20 cellular contexts compared by ENCODE assay signal in genomic region chr6:169023161-169023874, GRCh38.
DNase-seq lines count a peak whose midpoint lies in the region; ATAC-seq, FAIRE-seq and TF ChIP-seq lines count a peak whose summit lies in the region.
"Had no signal": no experiment of that assay in that cellular context is flagged by ENCODE, and none has a peak within 500 bp of the region (broad histone marks: within the 10 kb centered on the region; RNA-seq: fewer than 3 reads in every experiment).

No MANE protein-coding gene starts in this region.

- TF ChIP-seq EP300 in SK-N-SH (IDR thresholded peaks at IDR 0.05; ENCODE audit: borderline replicate concordance in 1 of 2, low read depth in 1 of 2, low read length in 1 of 2) (no peak), esophagus muscularis mucosa (IDR thresholded peaks at IDR 0.05) (no peak)

- no peak for FAIRE-seq in urothelium cell line (lab: Jason Lieb, UNC)
- FAIRE-seq: A549, HTR-8/SVneo had no signal

- intact Hi-C loops in esophagus muscularis mucosa (cut with DNase I): no loop called here

- CTCF ChIA-PET in SK-N-SH (lab: Yijun Ruan, JAX): interaction anchor here (0.6 to 0.8 kb wide), 2 partner anchors 20 to 423 kb away, joined by 3 read pairs; no protein-coding TSS in a partner anchor

- POLR2A ChIA-PET in SK-N-SH (lab: Yijun Ruan, JAX): no interaction called here

- H3K36me3 ChIP-seq in SK-N-SH (replicated peaks in 1 of 2; ENCODE audit: control insufficient read depth in 1 of 2, insufficient read depth in 2 of 2, low read length in 1 of 2) (no peaks in the 10 kb centered on the region), esophagus muscularis mucosa (no peaks in the 10 kb centered on the region), trophoblast cell (ENCODE audit: control insufficient read depth in 1 of 2, insufficient read depth in 2 of 2, low read length in 2 of 2) (no peaks in the 10 kb centered on the region)
- H3K36me3 ChIP-seq: HAP-1 had no signal

- H3K4ac ChIP-seq in trophoblast cell (ENCODE audit: low read depth, low read length): no peak overlapping the region

- H2BK5ac ChIP-seq in trophoblast cell (ENCODE audit: low read depth, low read length, poor library complexity): no peak overlapping the region

- H3K27me3 ChIP-seq in SK-N-SH (ENCODE audit: insufficient read depth): no peaks in the 10 kb centered on the region
- H3K27me3 ChIP-seq in esophagus muscularis mucosa: no peaks in the 10 kb centered on the region
- H3K27me3 ChIP-seq in trophoblast cell (ENCODE audit: insufficient read depth, low read length): no peaks in the 10 kb centered on the region

- no peak overlapping the region for H3K4me3 Mint-ChIP-seq in mesothelial cell of epicardium
- H3K4me3 Mint-ChIP-seq: CD4-positive, alpha-beta memory T cell had no signal

- no peaks in the 10 kb centered on the region for H4K20me1 ChIP-seq in SK-N-SH (ENCODE audit: insufficient read depth)

- no peak for TF ChIP-seq CTCF in SK-N-SH (IDR thresholded peaks at IDR 0.05)
- no peak for TF ChIP-seq CTCF in esophagus muscularis mucosa (IDR thresholded peaks at IDR 0.05)
- TF ChIP-seq CTCF in mesothelial cell of epicardium (IDR thresholded peaks at IDR 0.05; ENCODE audit: unreplicated experiment): no peak

- H3K27ac ChIP-seq in SK-N-SH (ENCODE audit: low read depth in 2 of 2, low read length in 1 of 2): no peak overlapping the region
- H3K27ac ChIP-seq in esophagus muscularis mucosa (replicated peaks in 1 of 4): no peak overlapping the region
- H3K27ac ChIP-seq in trophoblast cell (ENCODE audit: low read depth, low read length): no peak overlapping the region
- H3K27ac ChIP-seq: 22Rv1, A549, C4-2B, GM23248 had no signal

- no peak overlapping the region for H3K14ac ChIP-seq in trophoblast cell (ENCODE audit: low read length)

- H3K9me3 Mint-ChIP-seq in mesothelial cell of epicardium: no peaks in the 10 kb centered on the region

- ATAC-seq in SK-N-SH treated with all-trans-retinoic acid at 6 μM for 48 hours: no peak; the same call in 2 of the 3 replicates
- ATAC-seq in GM21723 (IDR thresholded peaks at IDR 0.05; ENCODE audit: unreplicated experiment): no peak
- ATAC-seq: A549 had no signal

- H3K79me2 ChIP-seq in SK-N-SH (ENCODE audit: insufficient read depth): no peaks in the 10 kb centered on the region
- H3K79me2 ChIP-seq in trophoblast cell (ENCODE audit: control insufficient read depth, insufficient read depth, low read length, poor library complexity): no peaks in the 10 kb centered on the region

- H3K9me3 ChIP-seq in SK-N-SH: no peaks in the 10 kb centered on the region
- H3K9me3 ChIP-seq in esophagus muscularis mucosa: no peaks in the 10 kb centered on the region
- H3K9me3 ChIP-seq in trophoblast cell (ENCODE audit: insufficient read depth, low read depth, low read length): peaks cover 5% of the 10 kb centered on the region
- H3K9me3 ChIP-seq: A549, HAP-1 had no signal

- WGBS in SK-N-SH (ENCODE audit: low lambda C conversion rate): 72% methylated on average over 23 of the region's 23 CpGs
- 95% methylated on average over 23 of the region's 23 CpGs for WGBS in esophagus muscularis mucosa
- WGBS in trophoblast cell (ENCODE audit: extremely low coverage, insufficient coverage, insufficient read length): no CpG with 5 or more reads among the region's 23 CpGs

- H3K9ac ChIP-seq in SK-N-SH (no peak overlapping the region), trophoblast cell (ENCODE audit: low read length) (no peak overlapping the region)
- H3K9ac ChIP-seq: GM23248 had no signal

- H3K79me1 ChIP-seq in trophoblast cell (ENCODE audit: low read length): no peaks in the 10 kb centered on the region

- H2AK5ac ChIP-seq in trophoblast cell (ENCODE audit: low read length): no peak overlapping the region

- H2AFZ ChIP-seq in SK-N-SH (ENCODE audit: low read depth) (no peak overlapping the region), trophoblast cell (ENCODE audit: insufficient read depth, low read length, poor library complexity) (no peak overlapping the region)
- H2AFZ ChIP-seq: GM23248 had no signal

- no peaks in the 10 kb centered on the region for H3K36me3 Mint-ChIP-seq in mesothelial cell of epicardium
- H3K36me3 Mint-ChIP-seq: CD4-positive, alpha-beta memory T cell had no signal

- H3K4me3 ChIP-seq in SK-N-SH (ENCODE audit: low read depth in 2 of 2, low read length in 1 of 2) (no peak overlapping the region), esophagus muscularis mucosa (no peak overlapping the region), trophoblast cell (ENCODE audit: low read depth, low read length) (no peak overlapping the region)
- H3K4me3 ChIP-seq: A549, GM23248, HAP-1 had no signal

- H4K12ac ChIP-seq in trophoblast cell (ENCODE audit: low read depth, low read length): no peak overlapping the region

- H2BK120ac ChIP-seq in trophoblast cell (ENCODE audit: insufficient read depth, low read length, poor library complexity): no peak overlapping the region

- no peak overlapping the region for H4K8ac ChIP-seq in trophoblast cell (ENCODE audit: low read depth, low read length)

- no peak for TF ChIP-seq RAD21 in SK-N-SH (IDR thresholded peaks at IDR 0.05; ENCODE audit: low read length)

- H3K4me1 ChIP-seq in SK-N-SH (ENCODE audit: control insufficient read depth in 1 of 2, insufficient read depth in 2 of 2, low read depth in 1 of 2, low read length in 1 of 2): no peaks in the 10 kb centered on the region; a peak in 1 of 4 replicates
- H3K4me1 ChIP-seq in esophagus muscularis mucosa: peaks cover 0 to 14% (median 5%) of the 10 kb centered on the region in 4 donors
- H3K4me1 ChIP-seq in trophoblast cell (ENCODE audit: control insufficient read depth in 1 of 2, insufficient read depth in 2 of 2, low read length in 2 of 2): no peaks in the 10 kb centered on the region
- H3K4me1 ChIP-seq: A549, HAP-1 had no signal

- H3K9me2 ChIP-seq in SK-N-SH: no peaks in the 10 kb centered on the region

- H3F3A ChIP-seq in SK-N-SH (replicated peaks; ENCODE audit: insufficient read depth): no peaks in the 10 kb centered on the region

- H3K27ac Mint-ChIP-seq in mesothelial cell of epicardium: peak overlapping the region; percentile 53
- H3K27ac Mint-ChIP-seq: CD4-positive, alpha-beta memory T cell had no signal

- DNase-seq in SK-N-SH (peak; percentile 29), esophagus muscularis mucosa (ENCODE audit: extremely low spot score) (peak; percentile 50), mesothelial cell of epicardium (ENCODE audit: low spot score in 2 of 2, unreplicated experiment in 2 of 2) (no peak), trophoblast cell (peak; percentile 47 to 74), retina (no peak), urothelium cell line (ENCODE audit: low spot score) (no peak)
- DNase-seq: AML-193; CD4-positive, alpha-beta memory T cell; DMS153; DMS79; GF-D8; GM23248; IMR-90 had no signal

- no peak overlapping the region for H3K4me2 ChIP-seq in SK-N-SH
- no peak overlapping the region for H3K4me2 ChIP-seq in trophoblast cell (ENCODE audit: low read length)
- H3K4me2 ChIP-seq: A549 had no signal

- H4K91ac ChIP-seq in trophoblast cell (ENCODE audit: low read depth, low read length): no peak overlapping the region

- H3K4me1 Mint-ChIP-seq in mesothelial cell of epicardium: no peaks in the 10 kb centered on the region
- H3K4me1 Mint-ChIP-seq: CD4-positive, alpha-beta memory T cell had no signal

- H2BK12ac ChIP-seq in trophoblast cell (ENCODE audit: low read length): no peak overlapping the region

- no peaks in the 10 kb centered on the region for H3K27me3 Mint-ChIP-seq in mesothelial cell of epicardium (ENCODE audit: low read depth)

- TF ChIP-seq POLR2A in esophagus muscularis mucosa (IDR thresholded peaks at IDR 0.05; ENCODE audit: low read depth): no peak

- H3K23ac ChIP-seq in trophoblast cell (ENCODE audit: low read length): no peak overlapping the region

- H3K18ac ChIP-seq in trophoblast cell (ENCODE audit: low read length): no peak overlapping the region

TF ChIP-seq in SK-N-SH, 30 proteins besides CTCF, POLR2A, EP300 and RAD21:
- no peak for TF ChIP-seq MEF2A (IDR thresholded peaks at IDR 0.05; ENCODE audit: borderline replicate concordance, low read depth)
TF ChIP-seq in SK-N-SH: peak in this region for 0.

TF ChIP-seq in SK-N-SH treated with all-trans-retinoic acid at 6 μM for 48 hours, 23 proteins besides CTCF, POLR2A, EP300 and RAD21 (continues in another document):
- TF ChIP-seq PPARA (CRISPR knock-in tag; IDR thresholded peaks at IDR 0.05; ENCODE audit: borderline replicate concordance): no peak
- TF ChIP-seq ISL1 (CRISPR knock-in tag; IDR thresholded peaks at IDR 0.05): no peak
- TF ChIP-seq CSDC2 (CRISPR knock-in tag; IDR thresholded peaks at IDR 0.05): no peak
- TF ChIP-seq BACH2 (CRISPR knock-in tag; IDR thresholded peaks at IDR 0.05; ENCODE audit: borderline replicate concordance): no peak
- TF ChIP-seq TCF4 (CRISPR knock-in tag; IDR thresholded peaks at IDR 0.05; ENCODE audit: borderline replicate concordance): no peak
- TF ChIP-seq ZFP3 (CRISPR knock-in tag; IDR thresholded peaks at IDR 0.05): no peak
- TF ChIP-seq, protein P1, sequence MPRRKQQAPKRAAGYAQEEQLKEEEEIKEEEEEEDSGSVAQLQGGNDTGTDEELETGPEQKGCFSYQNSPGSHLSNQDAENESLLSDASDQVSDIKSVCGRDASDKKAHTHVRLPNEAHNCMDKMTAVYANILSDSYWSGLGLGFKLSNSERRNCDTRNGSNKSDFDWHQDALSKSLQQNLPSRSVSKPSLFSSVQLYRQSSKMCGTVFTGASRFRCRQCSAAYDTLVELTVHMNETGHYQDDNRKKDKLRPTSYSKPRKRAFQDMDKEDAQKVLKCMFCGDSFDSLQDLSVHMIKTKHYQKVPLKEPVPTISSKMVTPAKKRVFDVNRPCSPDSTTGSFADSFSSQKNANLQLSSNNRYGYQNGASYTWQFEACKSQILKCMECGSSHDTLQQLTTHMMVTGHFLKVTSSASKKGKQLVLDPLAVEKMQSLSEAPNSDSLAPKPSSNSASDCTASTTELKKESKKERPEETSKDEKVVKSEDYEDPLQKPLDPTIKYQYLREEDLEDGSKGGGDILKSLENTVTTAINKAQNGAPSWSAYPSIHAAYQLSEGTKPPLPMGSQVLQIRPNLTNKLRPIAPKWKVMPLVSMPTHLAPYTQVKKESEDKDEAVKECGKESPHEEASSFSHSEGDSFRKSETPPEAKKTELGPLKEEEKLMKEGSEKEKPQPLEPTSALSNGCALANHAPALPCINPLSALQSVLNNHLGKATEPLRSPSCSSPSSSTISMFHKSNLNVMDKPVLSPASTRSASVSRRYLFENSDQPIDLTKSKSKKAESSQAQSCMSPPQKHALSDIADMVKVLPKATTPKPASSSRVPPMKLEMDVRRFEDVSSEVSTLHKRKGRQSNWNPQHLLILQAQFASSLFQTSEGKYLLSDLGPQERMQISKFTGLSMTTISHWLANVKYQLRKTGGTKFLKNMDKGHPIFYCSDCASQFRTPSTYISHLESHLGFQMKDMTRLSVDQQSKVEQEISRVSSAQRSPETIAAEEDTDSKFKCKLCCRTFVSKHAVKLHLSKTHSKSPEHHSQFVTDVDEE (CRISPR knock-in tag; IDR thresholded peaks at IDR 0.05): no peak
- TF ChIP-seq GLIS3 (CRISPR knock-in tag; IDR thresholded peaks at IDR 0.05): no peak
- TF ChIP-seq RARB (CRISPR knock-in tag; IDR thresholded peaks at IDR 0.05): no peak

Comparison
In these comparisons a context has a peak if more than half of its experiments do, and no peak if none do; other contexts are left out.
1. DNase-seq: peak in SK-N-SH (single experiment), esophagus muscularis mucosa (single experiment) and trophoblast cell (2 of 2); none in mesothelial cell of epicardium (0 of 2), retina (single experiment) and urothelium cell line (single experiment).